ENCODE assay signal across 13 cellular contexts in the genomic region with DNA sequence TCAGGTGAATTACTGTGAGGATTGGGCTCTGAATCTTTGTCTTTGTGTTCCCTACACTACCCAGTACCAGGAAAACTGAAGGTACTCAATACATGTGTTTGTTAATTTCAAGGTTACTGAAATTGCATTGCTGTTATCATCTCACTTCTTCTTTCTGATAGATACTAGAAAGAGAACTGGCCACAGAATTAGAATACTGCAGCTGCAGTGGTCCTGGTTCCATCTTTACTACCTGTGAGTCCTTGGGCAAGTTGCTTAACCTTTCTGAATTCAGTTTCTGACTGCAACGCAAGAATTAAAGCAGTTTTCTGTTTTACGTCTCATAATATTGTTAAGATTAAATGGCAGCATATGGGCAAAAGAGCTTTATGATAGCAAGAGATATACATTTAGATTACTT.
DNase-seq lines count a peak whose midpoint lies in the region; ATAC-seq and FAIRE-seq lines count a peak whose summit lies in the region.
"Had no signal": no experiment of that assay in that cellular context is flagged by ENCODE, and none has a peak within 500 bp of the region (broad histone marks: within the 10 kb centered on the region; RNA-seq: fewer than 3 reads in every experiment).

No MANE protein-coding gene starts in this region.

- no peaks in the 10 kb centered on the region for H3K9me3 Mint-ChIP-seq in effector memory CD8-positive, alpha-beta T cell
- H3K9me3 Mint-ChIP-seq: CD8-positive, alpha-beta T cell; immature natural killer cell had no signal

- WGBS in small intestine, 3 donors = 91 to 96% (median 92%) methylated on average over 2 of the region's 2 CpGs

- ATAC-seq in GM18867 (IDR thresholded peaks at IDR 0.05; ENCODE audit: unreplicated experiment) = peak; percentile 91
- peak; percentile 91 for ATAC-seq in GM21515 (IDR thresholded peaks at IDR 0.05; ENCODE audit: unreplicated experiment)
- peak; percentile 95 for ATAC-seq in HG03039 (IDR thresholded peaks at IDR 0.05; ENCODE audit: unreplicated experiment)
- ATAC-seq in effector memory CD8-positive, alpha-beta T cell (replicated peaks) = no peak
- ATAC-seq: CD8-positive, alpha-beta T cell had no signal

- H3K27me3 ChIP-seq in small intestine (ENCODE audit: control insufficient read depth in 2 of 2, insufficient read depth in 2 of 2, low read length in 2 of 2) = no peaks in the 10 kb centered on the region

- FAIRE-seq in small intestine (lab: Jason Lieb, UNC) = no peak

- H3K9me3 ChIP-seq in small intestine (ENCODE audit: control insufficient read depth, low read depth) = no peaks in the 10 kb centered on the region

- no peak overlapping the region for H3K27ac Mint-ChIP-seq in effector memory CD8-positive, alpha-beta T cell
- H3K27ac Mint-ChIP-seq: CD8-positive, alpha-beta T cell; immature natural killer cell had no signal

- H3K36me3 ChIP-seq in small intestine (ENCODE audit: control insufficient read depth in 2 of 2, insufficient read depth in 2 of 2, low read length in 2 of 2) = no peaks in the 10 kb centered on the region

- peaks cover 10 to 17% of the 10 kb centered on the region in 2 donors for H3K27me3 Mint-ChIP-seq in effector memory CD8-positive, alpha-beta T cell

- no peak overlapping the region for H3K4me3 Mint-ChIP-seq in effector memory CD8-positive, alpha-beta T cell
- H3K4me3 Mint-ChIP-seq: CD8-positive, alpha-beta T cell; immature natural killer cell had no signal

- H3K27ac ChIP-seq in small intestine (ENCODE audit: low read depth in 1 of 2, low read length in 1 of 2) = peak overlapping the region in 1 of 2 donors; percentile 1

- peaks cover 0 to 4% of the 10 kb centered on the region in 2 donors for H3K4me1 ChIP-seq in small intestine (ENCODE audit: control insufficient read depth in 2 of 2, insufficient read depth in 1 of 2, low read depth in 1 of 2, low read length in 1 of 2)

- H3K4me3 ChIP-seq in small intestine (ENCODE audit: low read depth in 1 of 2, low read length in 2 of 2) = no peak overlapping the region

- no peaks in the 10 kb centered on the region for H3K36me3 Mint-ChIP-seq in effector memory CD8-positive, alpha-beta T cell (ENCODE audit: insufficient read depth)
- H3K36me3 Mint-ChIP-seq: CD8-positive, alpha-beta T cell had no signal

- DNase-seq in MV-4-11 (lab: John Stamatoyannopoulos, UW) (peak; percentile 52), activated gamma-delta T cell treated with Interleukin-2 at 50 U/mL for 16 hours (no peak), H4 (ENCODE audit: low spot score) (no peak), small intestine (no peak)
- DNase-seq in effector memory CD8-positive, alpha-beta T cell = no peak
- DNase-seq: activated CD4-positive, alpha-beta T cell treated with anti-CD3 and anti-CD28 coated beads, Interleukin-2, amount 50 U/mL, for 48 hours; activated naive CD4-positive, alpha-beta T cell; CD8-positive, alpha-beta T cell; immature natural killer cell; NCI-H1694 treated with DMSO at 0.1 percent for 48 hours had no signal

- no peaks in the 10 kb centered on the region for H3K4me1 Mint-ChIP-seq in effector memory CD8-positive, alpha-beta T cell (ENCODE audit: low read depth in 2 of 2)
- H3K4me1 Mint-ChIP-seq: immature natural killer cell had no signal
